27 cellular contexts compared by ENCODE assay signal in genomic region chr5:159851053-159851452, GRCh38.
DNase-seq lines count a peak whose midpoint lies in the region; ATAC-seq and TF ChIP-seq lines count a peak whose summit lies in the region.
"Had no signal": no experiment of that assay in that cellular context is flagged by ENCODE, and none has a peak within 500 bp of the region (broad histone marks: within the 10 kb centered on the region; RNA-seq: fewer than 3 reads in every experiment).

No MANE protein-coding gene starts in this region.

- WGBS in trophoblast cell (ENCODE audit: extremely low coverage, insufficient coverage, insufficient read length): no CpG with 5 or more reads among the region's 8 CpGs

- no peaks in the 10 kb centered on the region for H4K20me1 ChIP-seq in PC-3 (ENCODE audit: low read length)

- H3K4me3 ChIP-seq in PC-3 (ENCODE audit: low read length) (peak overlapping the region; percentile 21; the same call in 1 of the 2 replicates), trophoblast cell (ENCODE audit: low read depth, low read length) (no peak overlapping the region)
- H3K4me3 ChIP-seq: heart left ventricle, smooth muscle cell, testis had no signal

- H3K9me2 ChIP-seq in PC-3 (replicated peaks; ENCODE audit: low read length): no peaks in the 10 kb centered on the region

- POLR2A ChIA-PET in PC-3 (lab: Charles Lee; ENCODE audit: unreplicated experiment): no interaction called here

- no peak overlapping the region for H4K12ac ChIP-seq in trophoblast cell (ENCODE audit: low read depth, low read length)

- no peak overlapping the region for H2BK5ac ChIP-seq in trophoblast cell (ENCODE audit: low read depth, low read length, poor library complexity)

- H3F3A ChIP-seq in PC-3 (ENCODE audit: low read length, unreplicated experiment): peaks cover 9% of the 10 kb centered on the region

- no peak overlapping the region for H2AK5ac ChIP-seq in trophoblast cell (ENCODE audit: low read length)

- peak overlapping the region; percentile 16 for H3K14ac ChIP-seq in trophoblast cell (ENCODE audit: low read length)

- no peak overlapping the region for H3K18ac ChIP-seq in trophoblast cell (ENCODE audit: low read length)

- TF ChIP-seq CTCF in PC-3 (conservative IDR thresholded peaks at IDR 0.05; ENCODE audit: low read depth, low read length): no peak

- peak overlapping the region; percentile 62 for H3K4me2 ChIP-seq in PC-3 (ENCODE audit: low read length)
- H3K4me2 ChIP-seq in trophoblast cell (ENCODE audit: low read length): no peak overlapping the region
- H3K4me2 ChIP-seq: smooth muscle cell had no signal

- CTCF ChIA-PET in PC-3 (lab: Charles Lee): no interaction called here

- H3K4ac ChIP-seq in trophoblast cell (ENCODE audit: low read depth, low read length): no peak overlapping the region

- BruUV-seq in PC-3 (replicated peaks; lab: Mats Ljungman, UMichigan): no TSS peak

- H3K9me3 ChIP-seq in PC-3 (ENCODE audit: low read length) (no peaks in the 10 kb centered on the region), trophoblast cell (ENCODE audit: insufficient read depth, low read depth, low read length) (no peaks in the 10 kb centered on the region)
- H3K9me3 ChIP-seq: testis had no signal

- H4K8ac ChIP-seq in trophoblast cell (ENCODE audit: low read depth, low read length): no peak overlapping the region

- no peak overlapping the region for H3K23ac ChIP-seq in trophoblast cell (ENCODE audit: low read length)

- ATAC-seq in PC-3 (peak; percentile 27), GM18517 (IDR thresholded peaks at IDR 0.05; ENCODE audit: unreplicated experiment) (no peak), HG02763 (IDR thresholded peaks at IDR 0.05; ENCODE audit: unreplicated experiment) (no peak)
- ATAC-seq: activated CD8-positive, alpha-beta memory T cell treated with anti-CD3 and anti-CD28 coated beads, Interleukin-2, amount 10 ng/mL, durations not matched to agents 7 days and 5 days; activated T-cell treated with anti-CD3 and anti-CD28 coated beads, Interleukin-2, amount 50 U/mL, for 72 hours; left colon had no signal

- H3K4me1 ChIP-seq in PC-3 (ENCODE audit: insufficient read depth, low read length) (peaks cover 26% of the 10 kb centered on the region), trophoblast cell (ENCODE audit: control insufficient read depth in 1 of 2, insufficient read depth in 2 of 2, low read length in 2 of 2) (no peaks in the 10 kb centered on the region)
- H3K4me1 ChIP-seq: testis had no signal

- no peaks in the 10 kb centered on the region for H3K79me2 ChIP-seq in PC-3 (ENCODE audit: low read length)
- H3K79me2 ChIP-seq in trophoblast cell (ENCODE audit: control insufficient read depth, insufficient read depth, low read length, poor library complexity): no peaks in the 10 kb centered on the region

- no peak overlapping the region for H4K91ac ChIP-seq in trophoblast cell (ENCODE audit: low read depth, low read length)

- H2AFZ ChIP-seq in PC-3 (ENCODE audit: low read length) (no peak overlapping the region), trophoblast cell (ENCODE audit: insufficient read depth, low read length, poor library complexity) (no peak overlapping the region)

- H3K27me3 ChIP-seq in PC-3 (ENCODE audit: low read length): no peaks in the 10 kb centered on the region
- H3K27me3 ChIP-seq in trophoblast cell (ENCODE audit: insufficient read depth, low read length): no peaks in the 10 kb centered on the region
- H3K27me3 ChIP-seq: heart left ventricle, testis had no signal

- H3K79me1 ChIP-seq in trophoblast cell (ENCODE audit: low read length): no peaks in the 10 kb centered on the region

- intact Hi-C loops in PC-3 (cut with micrococcal nuclease): loop anchor here (2.0 kb wide), 2 partner anchors 48 to 114 kb away; no protein-coding TSS in a partner anchor

- peak overlapping the region; percentile 96 for H3K27ac ChIP-seq in PC-3 (ENCODE audit: low read length)
- H3K27ac ChIP-seq in trophoblast cell (ENCODE audit: low read depth, low read length): no peak overlapping the region
- H3K27ac ChIP-seq: heart left ventricle, testis had no signal

- H2BK12ac ChIP-seq in trophoblast cell (ENCODE audit: low read length): peak overlapping the region; percentile 35

- H3K9ac ChIP-seq in PC-3 (ENCODE audit: low read length) (peak overlapping the region; percentile 55), trophoblast cell (ENCODE audit: low read length) (no peak overlapping the region)

- H3K36me3 ChIP-seq in PC-3 (ENCODE audit: low read depth, low read length): no peaks in the 10 kb centered on the region
- H3K36me3 ChIP-seq in trophoblast cell (ENCODE audit: control insufficient read depth in 1 of 2, insufficient read depth in 2 of 2, low read length in 2 of 2): no peaks in the 10 kb centered on the region
- H3K36me3 ChIP-seq: heart left ventricle had no signal

- DNase-seq in Daoy (ENCODE audit: low read depth) (peak; percentile 71), PC-3 (peak; percentile 89), dermis blood vessel endothelial cell (peak; percentile 43), trophoblast cell (no peak), NCI-H2081 treated with DMSO at 0.1 percent for 48 hours (lab: John Stamatoyannopoulos, UW) (no peak)
- DNase-seq in stimulated activated CD4-positive, alpha-beta T cell treated with anti-CD3 and anti-CD28 coated beads, Interleukin-12 subunit alpha, Interleukin-12 subunit beta, amount 100 ng/mL, for 4 hours: no peak
- DNase-seq: activated CD4-positive, alpha-beta T cell treated with anti-CD3 and anti-CD28 coated beads, Interleukin-2, amount 50 U/mL, for 1 hour; activated CD8-positive, alpha-beta memory T cell treated with anti-CD3 and anti-CD28 coated beads, Interleukin-2, amount 10 ng/mL, durations not matched to agents 7 days and 5 days; activated T-cell treated with anti-CD3 and anti-CD28 coated beads, Interleukin-2, amount 50 U/mL, for 72 hours; central memory CD4-positive, alpha-beta T cell; heart left ventricle; Karpas-422; left colon; mesendoderm; naive B cell; NCI-H1048; NCI-H187; NCI-H526 treated with DMSO at 0.1 percent for 48 hours; Right ventricle myocardium superior; stimulated activated CD4-positive, alpha-beta T cell treated with anti-CD3 and anti-CD28 coated beads, Interleukin-2, amount 100 ng/mL, for 48 hours; stimulated activated naive CD4-positive, alpha-beta T cell; SW 1271; T1000; testis had no signal

- no peak overlapping the region for H2BK120ac ChIP-seq in trophoblast cell (ENCODE audit: insufficient read depth, low read length, poor library complexity)

Comparison
In these comparisons a context has a peak if more than half of its experiments do, and no peak if none do; other contexts are left out.
1. DNase-seq: peak in Daoy (single experiment), PC-3 (single experiment) and dermis blood vessel endothelial cell (single experiment); none in trophoblast cell (0 of 2), stimulated activated CD4-positive, alpha-beta T cell treated with anti-CD3 and anti-CD28 coated beads, Interleukin-12 subunit alpha, Interleukin-12 subunit beta, amount 100 ng/mL, for 4 hours (single experiment) and NCI-H2081 treated with DMSO at 0.1 percent for 48 hours (single experiment).